1 cellular context compared by ENCODE assay signal in genomic region chr16:1677942-1678499, GRCh38.
TF ChIP-seq lines count a peak whose summit lies in the region.

JPT2 (plus strand) TSS chr16:1678279; CDS start chr16:1678313, 34 bp downstream.

TF ChIP-seq in HepG2, 621 proteins besides CTCF, POLR2A, EP300 and RAD21 (continued from another document and continues in another):
- TF ChIP-seq ATF6 (CRISPR knock-in tag; conservative IDR thresholded peaks at IDR 0.05) (no peak), ZNF24 (IDR thresholded peaks at IDR 0.05) (no peak), MXD1 (CRISPR knock-in tag; IDR thresholded peaks at IDR 0.05) (peak; percentile 28; the same call in 1 of the 2 replicates), PRDM10 (CRISPR knock-in tag; IDR thresholded peaks at IDR 0.05; ENCODE audit: low read depth) (no peak), THAP8 (CRISPR knock-in tag; IDR thresholded peaks at IDR 0.05; ENCODE audit: borderline replicate concordance) (no peak), ZNF674 (CRISPR knock-in tag; IDR thresholded peaks at IDR 0.05; ENCODE audit: low read depth) (0 out of 2 replicates have a peak, but pooled peaks have one; percentile 56), ZBTB20 (CRISPR knock-in tag; IDR thresholded peaks at IDR 0.05; ENCODE audit: borderline replicate concordance, low read depth) (no peak), GMEB1 (CRISPR knock-in tag; IDR thresholded peaks at IDR 0.05; ENCODE audit: borderline replicate concordance) (peak; percentile 73), ARID4A (CRISPR knock-in tag; IDR thresholded peaks at IDR 0.05; ENCODE audit: borderline replicate concordance) (peak; percentile 68; the same call in 1 of the 2 replicates), ZNF841 (CRISPR knock-in tag; IDR thresholded peaks at IDR 0.05; ENCODE audit: borderline replicate concordance) (no peak), CEBPB (IDR thresholded peaks at IDR 0.05; ENCODE audit: borderline replicate concordance, low read depth, low read length) (no peak), PBX2 (CRISPR knock-in tag; IDR thresholded peaks at IDR 0.05) (peak; percentile 92), JDP2 (CRISPR knock-in tag; IDR thresholded peaks at IDR 0.05; ENCODE audit: borderline replicate concordance) (no peak), ZMYM4 (CRISPR knock-in tag; IDR thresholded peaks at IDR 0.05) (no peak; the same call in 1 of the 2 replicates), ZNF292 (CRISPR knock-in tag; IDR thresholded peaks at IDR 0.05; ENCODE audit: borderline replicate concordance, low read depth) (no peak), FOXO1 (CRISPR knock-in tag; IDR thresholded peaks at IDR 0.05) (no peak), SNRNP70 (IDR thresholded peaks at IDR 0.05; ENCODE audit: low read depth, low read length) (no peak), ZBTB33 (CRISPR knock-in tag; IDR thresholded peaks at IDR 0.05) (no peak), YEATS4 (CRISPR knock-in tag; IDR thresholded peaks at IDR 0.05; ENCODE audit: borderline replicate concordance) (peak; percentile 89), ZNF205 (CRISPR knock-in tag; IDR thresholded peaks at IDR 0.05) (no peak), SATB2 (CRISPR knock-in tag; IDR thresholded peaks at IDR 0.05) (no peak), ZNF264 (CRISPR knock-in tag; IDR thresholded peaks at IDR 0.05) (no peak), ZMAT5 (CRISPR knock-in tag; IDR thresholded peaks at IDR 0.05; ENCODE audit: borderline replicate concordance, low read depth) (no peak), RELA (CRISPR knock-in tag; IDR thresholded peaks at IDR 0.05) (no peak), BHLHE40 (IDR thresholded peaks at IDR 0.05; ENCODE audit: low read length) (no peak), ZNF224 (CRISPR knock-in tag; IDR thresholded peaks at IDR 0.05) (0 out of 2 replicates have a peak, but pooled peaks have one; percentile 2), ZNF513 (CRISPR knock-in tag; conservative IDR thresholded peaks at IDR 0.05) (no peak), SRSF1 (optimal IDR thresholded peaks at IDR 0.05; ENCODE audit: low read depth, low read length) (no peak), DRAP1 (CRISPR knock-in tag; IDR thresholded peaks at IDR 0.05) (peak; percentile 96), ISL2 (CRISPR knock-in tag; IDR thresholded peaks at IDR 0.05) (no peak), SCMH1 (CRISPR knock-in tag; IDR thresholded peaks at IDR 0.05; ENCODE audit: borderline replicate concordance) (no peak), ZNF775 (CRISPR knock-in tag; IDR thresholded peaks at IDR 0.05; ENCODE audit: borderline replicate concordance) (no peak), SSRP1 (CRISPR knock-in tag; IDR thresholded peaks at IDR 0.05) (no peak), ZNF749 (CRISPR knock-in tag; IDR thresholded peaks at IDR 0.05; ENCODE audit: borderline replicate concordance) (peak; percentile 51; the same call in 1 of the 2 replicates), ZNF768 (CRISPR knock-in tag; IDR thresholded peaks at IDR 0.05) (no peak), NR0B2 (CRISPR knock-in tag; IDR thresholded peaks at IDR 0.05) (no peak), CERS6 (CRISPR knock-in tag; IDR thresholded peaks at IDR 0.05) (no peak), GATAD1 (CRISPR knock-in tag; IDR thresholded peaks at IDR 0.05) (0 out of 2 replicates have a peak, but pooled peaks have one; percentile 19), TSC22D2 (CRISPR knock-in tag; IDR thresholded peaks at IDR 0.05; ENCODE audit: borderline replicate concordance) (no peak), NR2F2 (IDR thresholded peaks at IDR 0.05; ENCODE audit: borderline replicate concordance, low read depth) (no peak), ZNF343 (CRISPR knock-in tag; IDR thresholded peaks at IDR 0.05) (no peak)
